In the genomic region with DNA sequence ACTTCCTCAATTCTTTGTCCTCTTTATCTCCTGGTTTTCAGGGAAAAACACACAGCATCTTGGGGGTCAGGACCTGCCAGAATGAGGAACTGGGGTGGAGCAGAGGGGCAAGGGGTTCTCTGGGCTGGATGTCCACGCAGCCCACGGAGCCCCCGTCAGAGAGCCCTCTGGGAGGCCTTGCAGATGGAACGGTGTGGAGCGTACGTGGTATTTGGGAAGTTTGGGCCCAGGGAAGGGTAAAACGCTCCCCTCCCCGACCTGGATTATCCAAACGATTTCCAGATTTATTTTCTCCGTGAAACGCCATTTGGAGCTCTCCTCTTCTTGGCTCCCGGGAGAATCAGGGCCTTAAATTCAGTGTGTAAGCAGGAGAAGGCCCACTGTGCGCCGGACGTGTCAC, we compare ENCODE assay signal across 1 cellular context.
A peak's percentile ranks its signal among the peaks of the same experiment; 100 is the strongest.
TF ChIP-seq lines count a peak whose summit lies in the region.

No MANE protein-coding gene starts in this region.

TF ChIP-seq in K562, 482 proteins besides CTCF, POLR2A, EP300 and RAD21:
- TF ChIP-seq ZNF384 (IDR thresholded peaks at IDR 0.05; ENCODE audit: low read depth, low read length) (no peak), SP2 (IDR thresholded peaks at IDR 0.05; ENCODE audit: extremely low read depth, low read depth, low read length, poor library complexity, severe bottlenecking) (no peak), SPI1 (IDR thresholded peaks at IDR 0.05; ENCODE audit: borderline replicate concordance, low read depth, low read length) (peak; percentile 43; the same call in 1 of the 2 replicates), IFI16 (CRISPR knock-in tag; IDR thresholded peaks at IDR 0.05) (no peak), SLC30A9 (CRISPR knock-in tag; IDR thresholded peaks at IDR 0.05) (no peak), ZNF316 (IDR thresholded peaks at IDR 0.05) (no peak), ZNF785 (CRISPR knock-in tag; IDR thresholded peaks at IDR 0.05) (no peak)
- TF ChIP-seq, protein P1, sequence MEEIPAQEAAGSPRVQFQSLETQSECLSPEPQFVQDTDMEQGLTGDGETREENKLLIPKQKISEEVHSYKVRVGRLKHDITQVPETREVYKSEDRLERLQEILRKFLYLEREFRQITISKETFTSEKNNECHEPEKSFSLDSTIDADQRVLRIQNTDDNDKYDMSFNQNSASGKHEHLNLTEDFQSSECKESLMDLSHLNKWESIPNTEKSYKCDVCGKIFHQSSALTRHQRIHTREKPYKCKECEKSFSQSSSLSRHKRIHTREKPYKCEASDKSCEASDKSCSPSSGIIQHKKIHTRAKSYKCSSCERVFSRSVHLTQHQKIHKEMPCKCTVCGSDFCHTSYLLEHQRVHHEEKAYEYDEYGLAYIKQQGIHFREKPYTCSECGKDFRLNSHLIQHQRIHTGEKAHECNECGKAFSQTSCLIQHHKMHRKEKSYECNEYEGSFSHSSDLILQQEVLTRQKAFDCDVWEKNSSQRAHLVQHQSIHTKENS (CRISPR knock-in tag; IDR thresholded peaks at IDR 0.05): no peak
TF ChIP-seq in K562: peak in this region for 1.
